Comparison of ENCODE assay signal across 10 cellular contexts in genomic region chr11:83583953-83584352, GRCh38.
DNase-seq lines count a peak whose midpoint lies in the region; ATAC-seq and TF ChIP-seq lines count a peak whose summit lies in the region.
"Had no signal": no experiment of that assay in that cellular context is flagged by ENCODE, and none has a peak within 500 bp of the region (broad histone marks: within the 10 kb centered on the region; RNA-seq: fewer than 3 reads in every experiment).

No MANE protein-coding gene starts in this region.

- H3K27ac Mint-ChIP-seq in GM23338: no peak overlapping the region
- no peak overlapping the region for H3K27ac Mint-ChIP-seq in activated CD4-positive, alpha-beta memory T cell treated with anti-CD3 and anti-CD28 coated beads, Interleukin-2, amount 10 ng/mL, durations not matched to agents 7 days and 5 days
- H3K27ac Mint-ChIP-seq: neural progenitor cell had no signal

- H3K14ac ChIP-seq in IMR-90 (replicated peaks; ENCODE audit: low read depth, low read length): no peak overlapping the region

- H4K5ac ChIP-seq in IMR-90 (ENCODE audit: low read depth, low read length): no peak overlapping the region

- dilution Hi-C loops in IMR-90 (cut with HindIII; ENCODE audit: low sequenced_read_pairs, unreplicated experiment): no loop called here

- CTCF ChIA-PET in IMR-90 (lab: Yijun Ruan, JAX): no interaction called here
- CTCF ChIA-PET in activated CD4-positive, alpha-beta memory T cell treated with anti-CD3 and anti-CD28 coated beads, Interleukin-2, amount 10 ng/mL, durations not matched to agents 7 days and 5 days (lab: Charles Lee): no interaction called here

- no peak overlapping the region for H4K8ac ChIP-seq in IMR-90 (ENCODE audit: low read depth in 2 of 2, low read length in 2 of 2)

- no peaks in the 10 kb centered on the region for H3K27me3 Mint-ChIP-seq in GM23338 (ENCODE audit: insufficient read depth, low read depth, poor library complexity)
- no peaks in the 10 kb centered on the region for H3K27me3 Mint-ChIP-seq in activated CD4-positive, alpha-beta memory T cell treated with anti-CD3 and anti-CD28 coated beads, Interleukin-2, amount 10 ng/mL, durations not matched to agents 7 days and 5 days

- peak overlapping the region; percentile 59 for H3K27ac ChIP-seq in GM23248
- no peak overlapping the region for H3K27ac ChIP-seq in IMR-90 (ENCODE audit: insufficient read depth, low read length)
- no peak overlapping the region for H3K27ac ChIP-seq in GM23338 (ENCODE audit: low read depth)
- H3K27ac ChIP-seq: neural progenitor cell, thoracic aorta had no signal

- H3K9me2 ChIP-seq in GM23248 (ENCODE audit: insufficient read depth) (no peaks in the 10 kb centered on the region), GM23338 (ENCODE audit: insufficient read depth) (no peaks in the 10 kb centered on the region)

- H2BK5ac ChIP-seq in IMR-90 (ENCODE audit: low read depth, low read length, poor library complexity, severe bottlenecking): no peak overlapping the region

- no peaks in the 10 kb centered on the region for H3K27me3 ChIP-seq in GM23248 (replicated peaks; ENCODE audit: insufficient read depth)
- H3K27me3 ChIP-seq in IMR-90 (ENCODE audit: control insufficient read depth, insufficient read depth, low read length): no peaks in the 10 kb centered on the region
- H3K27me3 ChIP-seq in GM23338 (ENCODE audit: insufficient read depth): no peaks in the 10 kb centered on the region
- H3K27me3 ChIP-seq: neural progenitor cell had no signal

- H3K9ac ChIP-seq in GM23248 (no peak overlapping the region), IMR-90 (ENCODE audit: low read depth, low read length) (no peak overlapping the region)
- H3K9ac ChIP-seq: neural progenitor cell had no signal

- intact Hi-C loops in IMR-90 (cut with micrococcal nuclease): no loop called here

- in situ Hi-C loops in GM23248 (cut with MboI) (no loop called here), IMR-90 (cut with MboI; ENCODE audit: low sequenced_read_pairs) (no loop called here)

- H2AK5ac ChIP-seq in IMR-90 (ENCODE audit: low read depth, low read length): no peak overlapping the region

- no peak for TF ChIP-seq RAD21 in IMR-90 (IDR thresholded peaks at IDR 0.05; ENCODE audit: low read length)

- H2BK15ac ChIP-seq in IMR-90 (ENCODE audit: low read depth, low read length): no peak overlapping the region

- H4K20me1 ChIP-seq in GM23248 (ENCODE audit: insufficient read depth) (no peaks in the 10 kb centered on the region), IMR-90 (ENCODE audit: insufficient read depth, low read length) (no peaks in the 10 kb centered on the region), GM23338 (replicated peaks; ENCODE audit: insufficient read depth) (no peaks in the 10 kb centered on the region)

- no peak overlapping the region for H3K4ac ChIP-seq in IMR-90 (ENCODE audit: low read depth, low read length)

- DNase-seq in GM23248 (peak; percentile 95), IMR-90 (peak; percentile 80), non-pigmented ciliary epithelial cell (ENCODE audit: low read depth) (peak; percentile 67), GM23338 (ENCODE audit: low spot score) (no peak), NCI-H2029 treated with DMSO at 0.1 percent for 48 hours (lab: John Stamatoyannopoulos, UW) (no peak)
- DNase-seq in central memory CD4-positive, alpha-beta T cell: no peak
- no peak for DNase-seq in activated CD4-positive, alpha-beta memory T cell treated with anti-CD3 and anti-CD28 coated beads, Interleukin-2, amount 10 ng/mL, durations not matched to agents 7 days and 5 days

- H3K18ac ChIP-seq in IMR-90 (ENCODE audit: low read depth, low read length): no peak overlapping the region

- H3K4me2 ChIP-seq in GM23248 (ENCODE audit: unreplicated experiment) (peak overlapping the region; percentile 74), IMR-90 (ENCODE audit: low read depth, low read length) (peak overlapping the region; percentile 91; the same call in 1 of the 2 replicates), GM23338 (no peak overlapping the region)
- H3K4me2 ChIP-seq: neural progenitor cell had no signal

- H4K91ac ChIP-seq in IMR-90 (ENCODE audit: insufficient read depth, low read depth, low read length): no peak overlapping the region

- no peak overlapping the region for H2BK120ac ChIP-seq in IMR-90 (ENCODE audit: low read depth, low read length)

- H3K36me3 Mint-ChIP-seq in GM23338 (ENCODE audit: low read depth): no peaks in the 10 kb centered on the region
- no peaks in the 10 kb centered on the region for H3K36me3 Mint-ChIP-seq in activated CD4-positive, alpha-beta memory T cell treated with anti-CD3 and anti-CD28 coated beads, Interleukin-2, amount 10 ng/mL, durations not matched to agents 7 days and 5 days (ENCODE audit: low read depth)
- H3K36me3 Mint-ChIP-seq: neural progenitor cell had no signal

- ATAC-seq in GM18511 (IDR thresholded peaks at IDR 0.05; ENCODE audit: unreplicated experiment): peak; percentile 95
- ATAC-seq in IMR-90 (ENCODE audit: low read depth): peak; percentile 93
- no peak for ATAC-seq in GM23338

- H3K9me1 ChIP-seq in IMR-90 (ENCODE audit: insufficient read depth, low read length): no peaks in the 10 kb centered on the region

- H3K9me3 Mint-ChIP-seq in GM23338: no peaks in the 10 kb centered on the region
- H3K9me3 Mint-ChIP-seq in activated CD4-positive, alpha-beta memory T cell treated with anti-CD3 and anti-CD28 coated beads, Interleukin-2, amount 10 ng/mL, durations not matched to agents 7 days and 5 days: no peaks in the 10 kb centered on the region
- H3K9me3 Mint-ChIP-seq: neural progenitor cell had no signal

- WGBS in GM23248 (ENCODE audit: low coverage in 1 of 2, low lambda C conversion rate in 2 of 2, missing lambda C conversion rate in 2 of 2), 2 experiments: 14 to 15% methylated on average over 3 of the region's 3 CpGs
- no CpG with 5 or more reads among the region's 3 CpGs for WGBS in IMR-90 (ENCODE audit: extremely low coverage in 2 of 2, insufficient read length in 1 of 2), 2 experiments

- H2BK20ac ChIP-seq in IMR-90 (ENCODE audit: low read depth, low read length): no peak overlapping the region

- TF ChIP-seq CTCF in IMR-90 (conservative IDR thresholded peaks at IDR 0.05; ENCODE audit: low read depth, low read length) (no peak), GM23338 (conservative IDR thresholded peaks at IDR 0.05; ENCODE audit: low read depth in 2 of 2) (no peak)

- no TSS peak for BruUV-seq in IMR-90 (replicated peaks; lab: Mats Ljungman, UMichigan)

- POLR2A ChIA-PET in IMR-90 (lab: Charles Lee; ENCODE audit: unreplicated experiment): no interaction called here
- POLR2A ChIA-PET in activated CD4-positive, alpha-beta memory T cell treated with anti-CD3 and anti-CD28 coated beads, Interleukin-2, amount 10 ng/mL, durations not matched to agents 7 days and 5 days (lab: Charles Lee): no interaction called here

- H3F3A ChIP-seq in GM23248 (ENCODE audit: insufficient read depth): peaks cover 16% of the 10 kb centered on the region
- H3F3A ChIP-seq in GM23338 (replicated peaks; ENCODE audit: low read depth): no peaks in the 10 kb centered on the region

- H3K4me3 ChIP-seq in GM23248 (peak overlapping the region; percentile 29), IMR-90 (ENCODE audit: insufficient read depth, low read depth, low read length) (no peak overlapping the region), GM23338 (no peak overlapping the region)
- H3K4me3 ChIP-seq: neural progenitor cell, thoracic aorta had no signal

- H3K4me1 Mint-ChIP-seq in GM23338: peaks cover 15% of the 10 kb centered on the region
- no peaks in the 10 kb centered on the region for H3K4me1 Mint-ChIP-seq in activated CD4-positive, alpha-beta memory T cell treated with anti-CD3 and anti-CD28 coated beads, Interleukin-2, amount 10 ng/mL, durations not matched to agents 7 days and 5 days

- no peaks in the 10 kb centered on the region for H3K9me3 ChIP-seq in GM23248 (ENCODE audit: low read depth)
- H3K9me3 ChIP-seq in IMR-90 (ENCODE audit: control insufficient read depth, insufficient read depth, low read length): no peaks in the 10 kb centered on the region
- H3K9me3 ChIP-seq: thoracic aorta had no signal

- TF ChIP-seq POLR2A in IMR-90 (IDR thresholded peaks at IDR 0.05; ENCODE audit: low read depth, low read length): no peak

- H3K79me2 ChIP-seq in GM23248 (ENCODE audit: insufficient read depth) (no peaks in the 10 kb centered on the region), GM23338 (replicated peaks; ENCODE audit: insufficient read depth) (no peaks in the 10 kb centered on the region)

- no peak overlapping the region for H2AFZ ChIP-seq in GM23248
- no peak overlapping the region for H2AFZ ChIP-seq in IMR-90 (replicated peaks; ENCODE audit: low read length, poor library complexity)
- H2AFZ ChIP-seq in GM23338: no peak overlapping the region
- H2AFZ ChIP-seq: neural progenitor cell had no signal

- no peak overlapping the region for H3K23ac ChIP-seq in IMR-90 (ENCODE audit: low read depth, low read length)

- H3K4me3 Mint-ChIP-seq in GM23338: no peak overlapping the region
- no peak overlapping the region for H3K4me3 Mint-ChIP-seq in activated CD4-positive, alpha-beta memory T cell treated with anti-CD3 and anti-CD28 coated beads, Interleukin-2, amount 10 ng/mL, durations not matched to agents 7 days and 5 days
- H3K4me3 Mint-ChIP-seq: neural progenitor cell had no signal

- no peak overlapping the region for H2AK9ac ChIP-seq in IMR-90 (replicated peaks; ENCODE audit: low read depth, low read length, poor library complexity)

- no peak overlapping the region for H3K56ac ChIP-seq in IMR-90 (ENCODE audit: extremely low read depth, insufficient read depth, low read length)

- no peaks in the 10 kb centered on the region for H3K79me1 ChIP-seq in IMR-90 (ENCODE audit: low read depth in 1 of 2, low read length in 2 of 2)

- H3K4me1 ChIP-seq in GM23248 (ENCODE audit: insufficient read depth): peaks cover 17% of the 10 kb centered on the region
- H3K4me1 ChIP-seq in IMR-90 (ENCODE audit: control insufficient read depth, insufficient read depth, low read length): no peaks in the 10 kb centered on the region
- peaks cover 5% of the 10 kb centered on the region for H3K4me1 ChIP-seq in GM23338 (ENCODE audit: insufficient read depth)
- H3K4me1 ChIP-seq: neural progenitor cell had no signal

- H3K36me3 ChIP-seq in GM23248 (ENCODE audit: low read depth) (no peaks in the 10 kb centered on the region), IMR-90 (ENCODE audit: control insufficient read depth, insufficient read depth, low read length) (no peaks in the 10 kb centered on the region), GM23338 (ENCODE audit: insufficient read depth) (no peaks in the 10 kb centered on the region)
- H3K36me3 ChIP-seq: neural progenitor cell, thoracic aorta had no signal

TF ChIP-seq in IMR-90, 13 proteins besides CTCF, POLR2A, EP300 and RAD21:
- TF ChIP-seq FOS (IDR thresholded peaks at IDR 0.05; ENCODE audit: low read depth, low read length) (peak; percentile 83), RFX5 (IDR thresholded peaks at IDR 0.05; ENCODE audit: low read depth, low read length) (no peak)

TF ChIP-seq in GM23338, 12 proteins besides CTCF, POLR2A, EP300 and RAD21 (continues in another document):
- no peak for TF ChIP-seq POLR2AphosphoS5 (IDR thresholded peaks at IDR 0.05; ENCODE audit: low read depth)
- no peak for TF ChIP-seq EZH2phosphoT487 (IDR thresholded peaks at IDR 0.05; ENCODE audit: unreplicated experiment)

Comparison
In these comparisons a context has a peak if more than half of its experiments do, and no peak if none do; other contexts are left out.
1. DNase-seq: peak in GM23248 (single experiment), IMR-90 (single experiment) and non-pigmented ciliary epithelial cell (single experiment); none in central memory CD4-positive, alpha-beta T cell (single experiment), GM23338 (single experiment), NCI-H2029 treated with DMSO at 0.1 percent for 48 hours (single experiment) and activated CD4-positive, alpha-beta memory T cell treated with anti-CD3 and anti-CD28 coated beads, Interleukin-2, amount 10 ng/mL, durations not matched to agents 7 days and 5 days (single experiment).